Comparison of ENCODE assay signal across 8 cellular contexts in genomic region chr1:25799758-25800537, GRCh38. TPM values are rescaled to one million over a fixed set of nuclear protein-coding genes. Genes with fewer than 3 reads are reported as not detected.
DNase-seq lines count a peak whose midpoint lies in the region; ATAC-seq lines count a peak whose summit lies in the region.

Gene SELENON, plus strand, starts transcription at chr1:25800193. Its CDS starts 38 bp downstream, at chr1:25800231.

- H3K27me3 Mint-ChIP-seq in activated naive CD8-positive, alpha-beta T cell: no peaks in the 10 kb centered on the region

- H3K4me1 ChIP-seq in NT2/D1 (ENCODE audit: insufficient read depth, insufficient read length): peaks cover 32% of the 10 kb centered on the region

- peak within 1 kb of the TSS; percentile 76 for H3K4me3 ChIP-seq in NT2/D1 (ENCODE audit: insufficient read length, low read depth)

- peak; percentile 70 for ATAC-seq in Right ventricle myocardium superior (ENCODE audit: poor library complexity)
- no peak for ATAC-seq in HG03159 (IDR thresholded peaks at IDR 0.05; ENCODE audit: unreplicated experiment)
- no peak for ATAC-seq in GM21825 (IDR thresholded peaks at IDR 0.05; ENCODE audit: unreplicated experiment)

- H3K9me3 Mint-ChIP-seq in activated naive CD8-positive, alpha-beta T cell (ENCODE audit: low read depth): no peaks in the 10 kb centered on the region

- no peaks in the 10 kb centered on the region for H3K36me3 Mint-ChIP-seq in activated naive CD8-positive, alpha-beta T cell

- H3K27ac Mint-ChIP-seq in activated naive CD8-positive, alpha-beta T cell: peak within 1 kb of the TSS; percentile 54

- no peaks in the 10 kb centered on the region for H3K9me3 ChIP-seq in NT2/D1 (ENCODE audit: insufficient read depth, low read length)

- peaks cover 74% of the 10 kb centered on the region for H3K4me1 Mint-ChIP-seq in activated naive CD8-positive, alpha-beta T cell (ENCODE audit: low read depth)

- intact Hi-C loops in Right ventricle myocardium superior (cut with DNase I): loop anchor here (5.0 kb wide), 1 partner anchor 193 kb away; no protein-coding TSS in a partner anchor

- DNase-seq in activated T-cell treated with anti-CD3 and anti-CD28 coated beads for 24 hours (ENCODE audit: low read depth): peak; percentile 18
- DNase-seq in activated T-cell treated with anti-CD3 and anti-CD28 coated beads for 4 hours: no peak
- peak; percentile 71 for DNase-seq in NT2/D1 (ENCODE audit: low read depth, low spot score)
- peak; percentile 90 for DNase-seq in Right ventricle myocardium superior
- no peak for DNase-seq in occipital lobe (lab: John Stamatoyannopoulos, UW)

- H3K27me3 ChIP-seq in NT2/D1 (ENCODE audit: insufficient read depth, insufficient read length): peaks cover 11% of the 10 kb centered on the region

- H3K9ac ChIP-seq in NT2/D1 (ENCODE audit: insufficient read length, low read depth): peak within 1 kb of the TSS; percentile 83

- peak within 1 kb of the TSS; percentile 80 for H3K4me3 Mint-ChIP-seq in activated naive CD8-positive, alpha-beta T cell

- peaks cover 11% of the 10 kb centered on the region for H3K36me3 ChIP-seq in NT2/D1 (ENCODE audit: insufficient read depth, insufficient read length, low read length)

RNA-seq across cellular contexts. Expression of gene SELENON, which starts in this region (rescaled TPM):
- total RNA-seq in Right ventricle myocardium superior: 39.6 TPM
- total RNA-seq in occipital lobe: 10.3 TPM

Comparison
In these comparisons a context has a peak if more than half of its experiments do, and no peak if none do; other contexts are left out.
1. DNase-seq: peak in activated T-cell treated with anti-CD3 and anti-CD28 coated beads for 24 hours (single experiment), NT2/D1 (single experiment) and Right ventricle myocardium superior (single experiment); none in activated T-cell treated with anti-CD3 and anti-CD28 coated beads for 4 hours (single experiment) and occipital lobe (single experiment).